In genomic region chr2:28753043-28753683, GRCh38 we compare ENCODE assay signal across 8 cellular contexts. TPM values are rescaled to one million over a fixed set of nuclear protein-coding genes. Genes with fewer than 3 reads are reported as not detected.
DNase-seq lines count a peak whose midpoint lies in the region; ATAC-seq lines count a peak whose summit lies in the region.

No MANE protein-coding gene starts in this region.

- H3K4me1 ChIP-seq in endocrine pancreas (ENCODE audit: control insufficient read depth, insufficient read depth, low read length) (peaks cover 22% of the 10 kb centered on the region), mononuclear cell (ENCODE audit: insufficient read depth, low read length) (peaks cover 53% of the 10 kb centered on the region), stomach smooth muscle (ENCODE audit: control insufficient read depth, insufficient read depth, low read length) (peaks cover 35% of the 10 kb centered on the region)

- H3K27me3 ChIP-seq in endocrine pancreas (ENCODE audit: control insufficient read depth, insufficient read depth, low read length) (no peaks in the 10 kb centered on the region), mononuclear cell (ENCODE audit: insufficient read depth, low read length) (no peaks in the 10 kb centered on the region), stomach smooth muscle (ENCODE audit: control insufficient read depth in 1 of 2, insufficient read depth in 2 of 2, low read length in 2 of 2) (no peaks in the 10 kb centered on the region)

- H3K9ac ChIP-seq in endocrine pancreas (ENCODE audit: control insufficient read depth, insufficient read depth, low read length), result peak overlapping the region; percentile 99
- H3K9ac ChIP-seq in stomach smooth muscle (ENCODE audit: low read length in 2 of 2), result peak overlapping the region; percentile 94 to 98

- DNase-seq in NCI-H2107 treated with DMSO at 0.1 percent for 48 hours (lab: John Stamatoyannopoulos, UW; ENCODE audit: unreplicated experiment) (peak; percentile 51), NCI-H2107 (lab: John Stamatoyannopoulos, UW) (no peak), NCI-H2171 (lab: John Stamatoyannopoulos, UW) (peak; percentile 7)
- peak; percentile 42 for DNase-seq in activated CD4-positive, alpha-beta T cell treated with anti-CD3 and anti-CD28 coated beads, Interleukin-2, amount 50 U/mL, for 1 hour

- no peaks in the 10 kb centered on the region for H3K9me3 ChIP-seq in endocrine pancreas (ENCODE audit: control insufficient read depth, low read length)
- H3K9me3 ChIP-seq in mononuclear cell (ENCODE audit: low read depth, low read length), result no peaks in the 10 kb centered on the region
- no peaks in the 10 kb centered on the region for H3K9me3 ChIP-seq in stomach smooth muscle (ENCODE audit: control insufficient read depth in 2 of 2, low read length in 2 of 2)

- ATAC-seq in GM19467 (IDR thresholded peaks at IDR 0.05; ENCODE audit: unreplicated experiment), result no peak

- peak overlapping the region; percentile 99 for H3K27ac ChIP-seq in stomach smooth muscle (ENCODE audit: low read length)

- H3K36me3 ChIP-seq in endocrine pancreas (ENCODE audit: control insufficient read depth, insufficient read depth, low read length), result no peaks in the 10 kb centered on the region
- no peaks in the 10 kb centered on the region for H3K36me3 ChIP-seq in stomach smooth muscle (ENCODE audit: control insufficient read depth in 2 of 2, insufficient read depth in 2 of 2, low read length in 2 of 2)

- H3K4me3 ChIP-seq in endocrine pancreas (ENCODE audit: control insufficient read depth, insufficient read depth, low read length) (peak overlapping the region; percentile 100), mononuclear cell (ENCODE audit: low read length) (peak overlapping the region; percentile 96), stomach smooth muscle (ENCODE audit: low read length in 2 of 2) (peak overlapping the region; percentile 78 to 86)

RNA-seq across cellular contexts. Expression of gene PPP1CB, which starts 1.5 kb away (rescaled TPM):
- 300 TPM for total RNA-seq in mononuclear cell

RNA-seq across cellular contexts. Expression of gene SPDYA, which starts 57.5 kb away (rescaled TPM):
- 12.4 TPM for total RNA-seq in mononuclear cell
